In the genomic region with DNA sequence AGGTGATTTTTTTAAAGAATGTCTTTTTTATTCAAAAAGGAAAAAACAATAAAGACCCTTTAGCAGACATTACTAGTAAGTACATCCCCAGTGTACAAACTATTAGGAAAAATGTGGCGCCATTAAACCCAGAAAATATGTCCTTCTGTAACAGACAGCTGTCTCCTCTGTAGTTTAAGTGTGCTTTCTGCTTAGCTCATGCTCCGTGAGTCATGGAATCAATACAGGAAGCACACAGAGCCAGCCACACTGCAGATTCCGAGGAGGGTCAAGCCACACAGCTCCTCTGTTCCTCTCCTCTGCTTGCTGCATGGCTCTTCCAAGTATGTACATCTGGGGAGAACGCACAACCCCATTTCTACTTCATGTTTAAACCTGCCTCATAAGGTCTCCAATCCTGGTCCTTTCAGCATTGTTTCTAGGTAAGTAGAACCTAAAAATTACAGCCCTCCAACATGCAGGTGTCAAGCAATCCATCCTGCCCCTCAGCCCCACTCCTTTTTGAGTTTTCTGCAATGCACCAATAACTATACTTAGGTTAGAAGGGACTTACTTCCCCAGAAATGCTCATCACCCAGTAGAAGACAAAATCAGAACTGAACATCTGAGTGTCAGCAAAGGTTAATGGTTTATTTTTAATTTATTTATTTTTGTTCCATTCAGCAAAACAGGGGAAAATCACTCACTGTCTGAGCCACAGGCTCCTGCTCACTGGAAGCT, we compare ENCODE assay signal across 8 cellular contexts. TPM values are rescaled to one million over a fixed set of nuclear protein-coding genes. Genes with fewer than 3 reads are reported as not detected.
DNase-seq lines count a peak whose midpoint lies in the region; ATAC-seq, FAIRE-seq and TF ChIP-seq lines count a peak whose summit lies in the region.

No MANE protein-coding gene starts in this region.

- no peaks in the 10 kb centered on the region for H3K9me3 ChIP-seq in A549
- H3K9me3 ChIP-seq in HCT116 (ENCODE audit: control insufficient read depth in 1 of 2, insufficient read depth in 1 of 2, low read depth in 1 of 2, low read length in 2 of 2), result no peaks in the 10 kb centered on the region
- no peaks in the 10 kb centered on the region for H3K9me3 ChIP-seq in NT2/D1 (ENCODE audit: insufficient read depth, low read length)
- no peaks in the 10 kb centered on the region for H3K9me3 ChIP-seq in astrocyte (ENCODE audit: insufficient read depth, low read depth, low read length)
- H3K9me3 ChIP-seq in smooth muscle cell (replicated peaks; ENCODE audit: low read depth), result no peaks in the 10 kb centered on the region
- no peaks in the 10 kb centered on the region for H3K9me3 ChIP-seq in OCI-LY7 (ENCODE audit: low read length)

- H3K36me3 ChIP-seq in HCT116 (ENCODE audit: control insufficient read depth in 1 of 2, insufficient read depth in 2 of 2, low read length in 2 of 2), result no peaks in the 10 kb centered on the region
- peaks cover 16% of the 10 kb centered on the region for H3K36me3 ChIP-seq in NT2/D1 (ENCODE audit: insufficient read depth, insufficient read length, low read length)
- no peaks in the 10 kb centered on the region for H3K36me3 ChIP-seq in astrocyte (ENCODE audit: insufficient read depth, low read length)
- H3K36me3 ChIP-seq in smooth muscle cell (ENCODE audit: low read depth), result no peaks in the 10 kb centered on the region
- H3K36me3 ChIP-seq in OCI-LY7 (ENCODE audit: insufficient read depth, low read length), result no peaks in the 10 kb centered on the region

- H3K27me3 ChIP-seq in HCT116 (ENCODE audit: insufficient read depth, low read length) (no peaks in the 10 kb centered on the region), NT2/D1 (ENCODE audit: insufficient read depth, insufficient read length) (no peaks in the 10 kb centered on the region), astrocyte (ENCODE audit: insufficient read depth, low read length) (no peaks in the 10 kb centered on the region), smooth muscle cell (ENCODE audit: low read depth) (no peaks in the 10 kb centered on the region)

- FAIRE-seq in A549 (lab: Jason Lieb, UNC) (no peak), astrocyte (lab: Jason Lieb, UNC) (peak; percentile 60)

- RAD21 ChIA-PET in HCT116 (lab: Charles Lee; ENCODE audit: low non-redundant PET in 1 of 2, low total read pairs in 2 of 2, uncharacterized antibody in 2 of 2, unreplicated experiment in 2 of 2), result no interaction called here

- H3K9ac ChIP-seq in HCT116 (ENCODE audit: low read length) (peak overlapping the region; percentile 40), NT2/D1 (ENCODE audit: insufficient read length, low read depth) (peak overlapping the region; percentile 47), astrocyte (ENCODE audit: low read length) (peak overlapping the region; percentile 80), smooth muscle cell (ENCODE audit: low read depth) (peak overlapping the region; percentile 89)

- H3K27ac ChIP-seq in A549 (peak overlapping the region; percentile 55 to 81), HCT116 (ENCODE audit: low read depth, low read length) (peak overlapping the region; percentile 56), astrocyte (ENCODE audit: low read depth, low read length) (peak overlapping the region; percentile 88), smooth muscle cell (ENCODE audit: low read depth) (peak overlapping the region; percentile 98), OCI-LY7 (ENCODE audit: low read depth, low read length, poor library complexity, severe bottlenecking) (no peak overlapping the region)

- CTCF ChIA-PET in A549 (lab: Yijun Ruan, JAX), result interaction anchor here (1.0 to 2.0 kb wide), 4 partner anchors 14 to 37 kb away, joined by 3 to 7 read pairs (median 4); a partner anchor contains a TSS
- CTCF ChIA-PET in HCT116 (lab: Charles Lee), result interaction anchor here (0.8 kb wide), 1 partner anchor 13 kb away, joined by 3 read pairs; no protein-coding TSS in a partner anchor
- CTCF ChIA-PET in OCI-LY7 (lab: Charles Lee; ENCODE audit: unreplicated experiment), result no interaction called here

- peaks cover 9% of the 10 kb centered on the region for H3K36me3 Mint-ChIP-seq in astrocyte (ENCODE audit: low read depth, unreplicated experiment)

- H3K27ac Mint-ChIP-seq in astrocyte (ENCODE audit: unreplicated experiment), result peak overlapping the region; percentile 96

- POLR2A ChIA-PET in A549 (lab: Yijun Ruan, JAX), result interaction anchor here (1.7 kb wide), 1 partner anchor 38 kb away, joined by 5 read pairs; a partner anchor contains a TSS
- POLR2A ChIA-PET in HCT116 (lab: Charles Lee), result interaction anchor here (1.3 kb wide), 1 partner anchor 12 kb away, joined by 3 read pairs; no protein-coding TSS in a partner anchor
- POLR2A ChIA-PET in OCI-LY7 (lab: Charles Lee), result no interaction called here

- no peaks in the 10 kb centered on the region for H3K9me3 Mint-ChIP-seq in astrocyte (ENCODE audit: unreplicated experiment)

- DNase-seq in A549 (ENCODE audit: low read depth in 1 of 2, low spot score in 1 of 2), result peak; percentile 37 to 60
- DNase-seq in HCT116 (ENCODE audit: low read depth, low spot score), result peak; percentile 68
- no peak for DNase-seq in NT2/D1 (ENCODE audit: low read depth, low spot score)
- DNase-seq in astrocyte (ENCODE audit: low read depth), result peak; percentile 86
- peak; percentile 45 for DNase-seq in iPS-NIHi7 (ENCODE audit: extremely low spot score)
- no peak for DNase-seq in smooth muscle cell (lab: John Stamatoyannopoulos, UW; ENCODE audit: unreplicated experiment)
- no peak for DNase-seq in stimulated activated naive CD4-positive, alpha-beta T cell treated with Interleukin-2 at 50 U/mL for 16 hours (lab: John Stamatoyannopoulos, UW)
- no peak for DNase-seq in OCI-LY7 (ENCODE audit: low spot score)

- peak overlapping the region; percentile 54 for H3K4me2 ChIP-seq in A549
- H3K4me2 ChIP-seq in HCT116 (ENCODE audit: low read length), result peak overlapping the region; percentile 74
- H3K4me2 ChIP-seq in astrocyte (ENCODE audit: low read length), result peak overlapping the region; percentile 85
- H3K4me2 ChIP-seq in smooth muscle cell, result peak overlapping the region; percentile 87
- H3K4me2 ChIP-seq in OCI-LY7 (ENCODE audit: low read length), result no peak overlapping the region

- H2AFZ ChIP-seq in HCT116 (ENCODE audit: low read depth, low read length, poor library complexity, severe bottlenecking) (no peak overlapping the region), astrocyte (ENCODE audit: low read depth, low read length) (no peak overlapping the region), smooth muscle cell (ENCODE audit: low read depth) (peak overlapping the region; percentile 24), OCI-LY7 (ENCODE audit: low read length) (no peak overlapping the region)

- no peaks in the 10 kb centered on the region for H3K27me3 Mint-ChIP-seq in astrocyte (ENCODE audit: low read depth, unreplicated experiment)

- peaks cover 31% of the 10 kb centered on the region for H3F3A ChIP-seq in smooth muscle cell (ENCODE audit: low read depth)

- TF ChIP-seq RAD21 in A549 (conservative IDR thresholded peaks at IDR 0.05 in 1 of 2, IDR thresholded peaks at IDR 0.05 in 1 of 2), result no peak
- no peak for TF ChIP-seq RAD21 in HCT116 (IDR thresholded peaks at IDR 0.05; ENCODE audit: low read depth)

- H3K4me3 Mint-ChIP-seq in astrocyte (ENCODE audit: unreplicated experiment), result peak overlapping the region; percentile 27

- H3K4me3 ChIP-seq in A549 (no peak overlapping the region), HCT116 (replicated peaks in 1 of 2; ENCODE audit: low read depth in 1 of 2, low read length in 2 of 2) (peak overlapping the region in 1 of 2 experiments; percentile 24; a peak in 2 of 4 replicates), NT2/D1 (ENCODE audit: insufficient read length, low read depth) (no peak overlapping the region), astrocyte (ENCODE audit: insufficient read depth, low read depth, low read length) (peak overlapping the region; percentile 40), smooth muscle cell (peak overlapping the region; percentile 50), OCI-LY7 (ENCODE audit: low read depth, low read length, poor library complexity, severe bottlenecking) (no peak overlapping the region)

- TF ChIP-seq CTCF in A549 (IDR thresholded peaks at IDR 0.05), result no peak
- TF ChIP-seq CTCF in HCT116 (IDR thresholded peaks at IDR 0.05 in 2 of 3, conservative IDR thresholded peaks at IDR 0.05 in 1 of 3; ENCODE audit: borderline replicate concordance in 1 of 3, insufficient read depth in 1 of 3, low read depth in 2 of 3, low read length in 2 of 3), result no peak
- no peak for TF ChIP-seq CTCF in astrocyte (IDR thresholded peaks at IDR 0.05; ENCODE audit: insufficient read depth, low read depth, low read length)
- TF ChIP-seq CTCF in smooth muscle cell (IDR thresholded peaks at IDR 0.05; ENCODE audit: borderline replicate concordance, insufficient read depth, poor library complexity, severe bottlenecking), result no peak
- TF ChIP-seq CTCF in OCI-LY7 (conservative IDR thresholded peaks at IDR 0.05; ENCODE audit: low read length), result no peak

- H3K4me1 ChIP-seq in A549, result peaks cover 52% of the 10 kb centered on the region
- peaks cover 39 to 46% of the 10 kb centered on the region in 2 experiments for H3K4me1 ChIP-seq in HCT116 (ENCODE audit: control insufficient read depth in 1 of 2, insufficient read depth in 2 of 2, low read length in 2 of 2)
- H3K4me1 ChIP-seq in NT2/D1 (ENCODE audit: insufficient read depth, insufficient read length), result peaks cover 11% of the 10 kb centered on the region
- H3K4me1 ChIP-seq in astrocyte (ENCODE audit: insufficient read depth, low read length), result peaks cover 52% of the 10 kb centered on the region
- H3K4me1 ChIP-seq in smooth muscle cell (ENCODE audit: low read depth), result peaks cover 48% of the 10 kb centered on the region
- no peaks in the 10 kb centered on the region for H3K4me1 ChIP-seq in OCI-LY7 (ENCODE audit: insufficient read depth, low read length, poor library complexity, severe bottlenecking)

- whole genome bisulfite sequencing in A549 (ENCODE audit: missing lambda C conversion rate), result 16% methylated on average over 4 of the region's 4 CpGs
- WGBS in smooth muscle cell (ENCODE audit: low lambda C conversion rate), result 16% methylated on average over 4 of the region's 4 CpGs

- TF ChIP-seq POLR2A in A549 (IDR thresholded peaks at IDR 0.05; ENCODE audit: low read length) (no peak), HCT116 (IDR thresholded peaks at IDR 0.05; ENCODE audit: borderline replicate concordance, extremely low read depth, insufficient read depth, insufficient read length) (no peak)

- ATAC-seq in A549 (peak; percentile 89 to 94), HCT116 (peak; percentile 92)

- intact Hi-C loops in HCT116 (cut with micrococcal nuclease) (no loop called here), OCI-LY7 (cut with micrococcal nuclease; ENCODE audit: unreplicated experiment) (no loop called here)

- peaks cover 68% of the 10 kb centered on the region for H3K4me1 Mint-ChIP-seq in astrocyte (ENCODE audit: low read depth, unreplicated experiment)

- H4K20me1 ChIP-seq in HCT116 (ENCODE audit: insufficient read depth) (no peaks in the 10 kb centered on the region), astrocyte (ENCODE audit: insufficient read depth, low read length) (peaks cover 40% of the 10 kb centered on the region), smooth muscle cell (ENCODE audit: low read depth) (peaks cover 45% of the 10 kb centered on the region), OCI-LY7 (ENCODE audit: insufficient read depth, low read length) (no peaks in the 10 kb centered on the region)

- BruUV-seq in HCT116 (replicated peaks; lab: Mats Ljungman, UMichigan) (no TSS peak), OCI-LY7 (replicated peaks; lab: Mats Ljungman, UMichigan) (no TSS peak)

- H3K79me2 ChIP-seq in HCT116 (ENCODE audit: insufficient read depth, low read length) (no peaks in the 10 kb centered on the region), astrocyte (ENCODE audit: insufficient read depth, low read length) (peaks cover 83% of the 10 kb centered on the region), smooth muscle cell (ENCODE audit: low read depth) (peaks cover 72% of the 10 kb centered on the region), OCI-LY7 (ENCODE audit: insufficient read depth, low read depth, low read length) (no peaks in the 10 kb centered on the region)

- no peaks in the 10 kb centered on the region for H3K9me2 ChIP-seq in HCT116 (ENCODE audit: insufficient read depth)
- H3K9me2 ChIP-seq in OCI-LY7 (ENCODE audit: insufficient read depth, low read length), result no peaks in the 10 kb centered on the region

- no peak for TF ChIP-seq EP300 in A549 (IDR thresholded peaks at IDR 0.05)

RNA-seq across cellular contexts. Expression of a gene that starts 37.5 kb away (rescaled TPM):
- 21.6 and 33.6 TPM in 2 replicates for polyA plus RNA-seq in A549 (2011; rRNA removed)
- polyA plus RNA-seq in A549 (2012; cell fraction: cytosol; rRNA removed), result 10.9 and 12.0 TPM in 2 replicates
- 12.6 and 13.9 TPM in 2 replicates for polyA plus RNA-seq in A549 (2012; cell fraction: nucleus; rRNA removed)
- polyA plus RNA-seq in A549 (2017; fragmentation: RNase III; extraction: RNeasy Plus Mini Kit Qiagen cat#74134 plus additional on column Dnase treatment), result 14.0 to 16.5 TPM (median 14.6 TPM) in 3 replicates
- polyA minus RNA-seq in A549 (2011; rRNA and poly(A)+ RNA removed), result 22.5 and 23.0 TPM in 2 replicates
- 16.9 TPM for total RNA-seq in HCT116 (2021; ENCODE audit: unreplicated experiment)
- polyA plus RNA-seq in HCT116 (2012), result 13.5 and 14.3 TPM in 2 replicates
- total RNA-seq in astrocyte, result 45.9 and 54.6 TPM in 2 replicates
- 22.0 and 32.7 TPM in 2 replicates for total RNA-seq in smooth muscle cell
- polyA plus RNA-seq in smooth muscle cell, result 26.8 and 27.2 TPM in 2 replicates
- total RNA-seq in OCI-LY7 (2014; rRNA removed; shearing (Covaris generic)), result 0.13 and 1.6 TPM in 2 replicates
- 2.7 and 3.9 TPM in 2 replicates for total RNA-seq in OCI-LY7 (2022)

Comparison
In these comparisons a context has a peak if more than half of its experiments do, and no peak if none do; other contexts are left out.
1. DNase-seq: peak in A549 (2 of 2), HCT116 (single experiment), astrocyte (single experiment) and iPS-NIHi7 (single experiment); none in NT2/D1 (single experiment), smooth muscle cell (single experiment), stimulated activated naive CD4-positive, alpha-beta T cell treated with Interleukin-2 at 50 U/mL for 16 hours (single experiment) and OCI-LY7 (single experiment).
2. H3K4me3 ChIP-seq: peak in astrocyte (single experiment) and smooth muscle cell (single experiment); none in A549 (single experiment), NT2/D1 (single experiment) and OCI-LY7 (single experiment).
3. Peak in every context shown above with its lines, with median percentiles within 50 percentile points of each other: H3K9ac ChIP-seq.